ENCODE assay signal across 17 cellular contexts in genomic region chr5:14029185-14029584, GRCh38.
A peak's percentile ranks its signal among the peaks of the same experiment; 100 is the strongest.
DNase-seq lines count a peak whose midpoint lies in the region; FAIRE-seq and TF ChIP-seq lines count a peak whose summit lies in the region.
"Had no signal": no experiment of that assay in that cellular context is flagged by ENCODE, and none has a peak within 500 bp of the region (broad histone marks: within the 10 kb centered on the region; RNA-seq: fewer than 3 reads in every experiment).

No MANE protein-coding gene starts in this region.

- H3K79me2 ChIP-seq in OCI-LY3 (ENCODE audit: low read length) (no peaks in the 10 kb centered on the region), osteoblast (ENCODE audit: insufficient read depth, low read length) (no peaks in the 10 kb centered on the region)

- H3K4me1 ChIP-seq in OCI-LY3 (ENCODE audit: low read length) (no peaks in the 10 kb centered on the region), osteoblast (ENCODE audit: insufficient read depth, low read length) (peaks cover 9% of the 10 kb centered on the region)

- DNase-seq in GM12891 (ENCODE audit: insufficient read length, low spot score) = no peak
- peak; percentile 36 for DNase-seq in NCI-H1417 treated with DMSO at 0.1 percent for 48 hours (lab: John Stamatoyannopoulos, UW)
- DNase-seq in kidney tubule cell (ENCODE audit: low spot score) = peak; percentile 28
- DNase-seq in LoVo (ENCODE audit: low spot score) = no peak
- DNase-seq in osteoblast (ENCODE audit: insufficient read length, low spot score, missing footprints) = no peak
- no peak for DNase-seq in stimulated activated CD4-positive, alpha-beta T cell treated with anti-CD3 and anti-CD28 coated beads, Interleukin-4, amount 100 ng/mL, for 24 hours
- DNase-seq in RPMI8226 = no peak
- DNase-seq: CD4-positive, alpha-beta T cell; DMS53; EL; H7; NCI-H187 treated with DMSO at 0.1 percent for 48 hours; NCI-H526 had no signal

- no peak overlapping the region for H3K27ac ChIP-seq in OCI-LY3 (ENCODE audit: low read length)
- H3K27ac ChIP-seq in osteoblast (ENCODE audit: low read depth, low read length) = no peak overlapping the region
- H3K27ac ChIP-seq: SJSA1 had no signal

- H3K4me3 ChIP-seq in OCI-LY3 (ENCODE audit: low read length) = no peak overlapping the region
- H3K4me3 ChIP-seq in osteoblast (ENCODE audit: insufficient read depth, low read length) = no peak overlapping the region
- H3K4me3 ChIP-seq: SJSA1 had no signal

- no peak overlapping the region for H2AFZ ChIP-seq in OCI-LY3 (ENCODE audit: low read depth, low read length)
- no peak overlapping the region for H2AFZ ChIP-seq in osteoblast (ENCODE audit: low read length)

- no peaks in the 10 kb centered on the region for H3K36me3 ChIP-seq in OCI-LY3 (replicated peaks; ENCODE audit: low read depth, low read length)
- no peaks in the 10 kb centered on the region for H3K36me3 ChIP-seq in osteoblast (ENCODE audit: insufficient read depth, low read length)
- H3K36me3 ChIP-seq: SJSA1 had no signal

- no peak for TF ChIP-seq CTCF in OCI-LY3 (IDR thresholded peaks at IDR 0.05; ENCODE audit: low read depth, low read length)
- TF ChIP-seq CTCF in osteoblast (IDR thresholded peaks at IDR 0.05; ENCODE audit: extremely low read depth, low read depth, low read length) = no peak

- no peak for FAIRE-seq in GM12891 (lab: Jason Lieb, UNC)
- FAIRE-seq: A204.1, HTR-8/SVneo had no signal

- H3K27me3 ChIP-seq in OCI-LY3 (ENCODE audit: low read depth, low read length) (no peaks in the 10 kb centered on the region), osteoblast (ENCODE audit: insufficient read depth, low read length) (no peaks in the 10 kb centered on the region)
- H3K27me3 ChIP-seq: SJSA1 had no signal

- H3K9ac ChIP-seq in OCI-LY3 (ENCODE audit: low read length) = no peak overlapping the region

- H4K20me1 ChIP-seq in OCI-LY3 (ENCODE audit: insufficient read depth, low read length) (no peaks in the 10 kb centered on the region), osteoblast (ENCODE audit: insufficient read depth, low read length) (no peaks in the 10 kb centered on the region)

- H3K4me2 ChIP-seq in OCI-LY3 (ENCODE audit: low read length) = peak overlapping the region; percentile 22; the same call in 1 of the 2 replicates
- H3K4me2 ChIP-seq in osteoblast (ENCODE audit: insufficient read depth, low read length) = no peak overlapping the region

- no peaks in the 10 kb centered on the region for H3K9me3 ChIP-seq in OCI-LY3 (ENCODE audit: insufficient read depth, low read length)
- H3K9me3 ChIP-seq in osteoblast (ENCODE audit: low read depth, low read length) = no peaks in the 10 kb centered on the region
- H3K9me3 ChIP-seq: SJSA1 had no signal

- TF ChIP-seq POLR2A in GM12891 (IDR thresholded peaks at IDR 0.05; ENCODE audit: low read depth, low read length) = no peak

TF ChIP-seq in GM12891, 5 proteins besides CTCF, POLR2A, EP300 and RAD21:
- TF ChIP-seq POLR2AphosphoS5 (IDR thresholded peaks at IDR 0.05; ENCODE audit: low read depth, low read length) (no peak), SPI1 (IDR thresholded peaks at IDR 0.05; ENCODE audit: low read depth, low read length) (peak; percentile 24), POU2F2 (IDR thresholded peaks at IDR 0.05; ENCODE audit: low read depth, low read length) (no peak), PAX5 (IDR thresholded peaks at IDR 0.05; ENCODE audit: insufficient read depth, low read length, severe bottlenecking) (no peak), TAF1 (IDR thresholded peaks at IDR 0.05; ENCODE audit: low read depth, low read length) (no peak)

Comparison
In these comparisons a context has a peak if more than half of its experiments do, and no peak if none do; other contexts are left out.
1. DNase-seq: peak in NCI-H1417 treated with DMSO at 0.1 percent for 48 hours (single experiment) and kidney tubule cell (single experiment); none in GM12891 (single experiment), LoVo (single experiment), osteoblast (single experiment), stimulated activated CD4-positive, alpha-beta T cell treated with anti-CD3 and anti-CD28 coated beads, Interleukin-4, amount 100 ng/mL, for 24 hours (single experiment) and RPMI8226 (single experiment).